Comparison of ENCODE assay signal across 8 cellular contexts in genomic region chr19:45340232-45340898, GRCh38. TPM values are rescaled to one million over a fixed set of nuclear protein-coding genes. Genes with fewer than 3 reads are reported as not detected.
DNase-seq lines count a peak whose midpoint lies in the region; ATAC-seq and TF ChIP-seq lines count a peak whose summit lies in the region.

Gene KLC3, plus strand, starts transcription at chr19:45340750. Its CDS starts 4,792 bp downstream, at chr19:45345542.

- ATAC-seq in aorta (ENCODE audit: low FRiP score) = no peak

- no peaks in the 10 kb centered on the region for H3K36me3 Mint-ChIP-seq in endodermal cell (ENCODE audit: low read depth)

- H3K9me3 ChIP-seq in endodermal cell (ENCODE audit: control insufficient read depth, low read length) (no peaks in the 10 kb centered on the region), osteoblast (ENCODE audit: low read depth, low read length) (no peaks in the 10 kb centered on the region), aorta (ENCODE audit: control insufficient read depth, low read length) (no peaks in the 10 kb centered on the region), ascending aorta (no peaks in the 10 kb centered on the region)

- 13 to 23% methylated on average over 33 to 50 of the region's 50 CpGs for WGBS in endodermal cell (ENCODE audit: insufficient coverage in 1 of 2, insufficient read length in 1 of 2), 2 experiments
- 10 to 11% methylated on average over 48 to 50 of the region's 50 CpGs for WGBS in aorta, 2 donors

- H3K9ac ChIP-seq in endodermal cell (ENCODE audit: extremely low read depth, low read length, poor library complexity, severe bottlenecking) = peak within 1 kb of the TSS; percentile 25

- H3K4me2 ChIP-seq in osteoblast (ENCODE audit: insufficient read depth, low read length) = peak within 1 kb of the TSS; percentile 30

- H3K4me1 ChIP-seq in endodermal cell (ENCODE audit: control insufficient read depth, insufficient read depth, low read length) (no peaks in the 10 kb centered on the region), osteoblast (ENCODE audit: insufficient read depth, low read length) (peaks cover 5% of the 10 kb centered on the region), aorta (ENCODE audit: control insufficient read depth in 1 of 2, insufficient read depth in 2 of 2, low read length in 2 of 2) (no peaks in the 10 kb centered on the region), ascending aorta (peaks cover 2 to 5% of the 10 kb centered on the region in 2 donors)

- H3K4me3 Mint-ChIP-seq in endodermal cell = no peak within 1 kb of the TSS

- H3K4me3 ChIP-seq in endodermal cell (ENCODE audit: low read length) (peak within 1 kb of the TSS; percentile 70), osteoblast (ENCODE audit: insufficient read depth, low read length) (peak within 1 kb of the TSS; percentile 42), aorta (ENCODE audit: low read length in 2 of 2) (no peak within 1 kb of the TSS), ascending aorta (peak within 1 kb of the TSS in 1 of 2 donors; percentile 33)

- TF ChIP-seq CTCF in endodermal cell (conservative IDR thresholded peaks at IDR 0.05) (no peak), osteoblast (IDR thresholded peaks at IDR 0.05; ENCODE audit: extremely low read depth, low read depth, low read length) (no peak), ascending aorta (IDR thresholded peaks at IDR 0.05) (no peak)

- H4K20me1 ChIP-seq in osteoblast (ENCODE audit: insufficient read depth, low read length) = no peaks in the 10 kb centered on the region

- no peaks in the 10 kb centered on the region for H3K9me3 Mint-ChIP-seq in endodermal cell

- peaks cover 20% of the 10 kb centered on the region for H3K27me3 ChIP-seq in endodermal cell (ENCODE audit: control insufficient read depth, insufficient read depth, low read length, poor library complexity, severe bottlenecking)
- H3K27me3 ChIP-seq in osteoblast (ENCODE audit: insufficient read depth, low read length) = peaks cover 15% of the 10 kb centered on the region
- no peaks in the 10 kb centered on the region for H3K27me3 ChIP-seq in aorta (ENCODE audit: control insufficient read depth in 1 of 2, insufficient read depth in 2 of 2, low read length in 1 of 2)
- peaks cover 19% of the 10 kb centered on the region for H3K27me3 ChIP-seq in ascending aorta

- peaks cover 13% of the 10 kb centered on the region for H3K27me3 Mint-ChIP-seq in endodermal cell (ENCODE audit: insufficient read depth)

- peak; percentile 50 for DNase-seq in NCI-H1436 (lab: John Stamatoyannopoulos, UW)
- no peak for DNase-seq in NCI-H1436 treated with DMSO at 0.1 percent for 48 hours (lab: John Stamatoyannopoulos, UW)
- DNase-seq in activated CD4-positive, CD25-positive, alpha-beta regulatory T cell treated with anti-CD3 and anti-CD28 coated beads, Interleukin-2, amount 50 U/mL, for 72 hours = peak; percentile 48
- peak; percentile 90 for DNase-seq in endodermal cell
- DNase-seq in osteoblast (ENCODE audit: insufficient read length, low spot score, missing footprints) = peak; percentile 83
- DNase-seq in aorta = no peak
- no peak for DNase-seq in foreskin melanocyte
- DNase-seq in ascending aorta (ENCODE audit: low spot score in 2 of 2) = no peak

- H3K79me2 ChIP-seq in osteoblast (ENCODE audit: insufficient read depth, low read length) = no peaks in the 10 kb centered on the region

- H3K27ac ChIP-seq in endodermal cell (ENCODE audit: low read depth, low read length) (no peak within 1 kb of the TSS), osteoblast (ENCODE audit: low read depth, low read length) (no peak within 1 kb of the TSS), aorta (ENCODE audit: low read depth in 1 of 2, low read length in 2 of 2) (no peak within 1 kb of the TSS), ascending aorta (no peak within 1 kb of the TSS)

- no peaks in the 10 kb centered on the region for H3K36me3 ChIP-seq in endodermal cell (ENCODE audit: control insufficient read depth, insufficient read depth, low read length)
- H3K36me3 ChIP-seq in osteoblast (ENCODE audit: insufficient read depth, low read length) = no peaks in the 10 kb centered on the region
- H3K36me3 ChIP-seq in aorta (ENCODE audit: control insufficient read depth in 1 of 2, insufficient read depth in 2 of 2, low read length in 1 of 2) = no peaks in the 10 kb centered on the region
- no peaks in the 10 kb centered on the region for H3K36me3 ChIP-seq in ascending aorta

- H3K4me1 Mint-ChIP-seq in endodermal cell = peaks cover 4% of the 10 kb centered on the region

- no peak within 1 kb of the TSS for H2AFZ ChIP-seq in osteoblast (ENCODE audit: low read length)

- no peak within 1 kb of the TSS for H3K27ac Mint-ChIP-seq in endodermal cell

- intact Hi-C loops in aorta (cut with DNase I) = no loop called here
- intact Hi-C loops in ascending aorta (cut with DNase I) = no loop called here

RNA-seq across cellular contexts. Expression of gene KLC3, which starts in this region (rescaled TPM):
- 1 to 10 TPM; 3.6 to 4.8 TPM for total RNA-seq in endodermal cell
- polyA plus RNA-seq in endodermal cell (2013, experiment 1 of 2) = 0.39 TPM
- polyA plus RNA-seq in endodermal cell (2013, experiment 2 of 2) = 0.62 TPM
- total RNA-seq in osteoblast = 0.29 and 0.72 TPM in 2 replicates
- not detected for total RNA-seq in aorta
- not detected for polyA plus RNA-seq in aorta
- total RNA-seq in ascending aorta = not detected

Comparison
In these comparisons a context has a peak if more than half of its experiments do, and no peak if none do; other contexts are left out.
1. DNase-seq: peak in NCI-H1436 (single experiment), activated CD4-positive, CD25-positive, alpha-beta regulatory T cell treated with anti-CD3 and anti-CD28 coated beads, Interleukin-2, amount 50 U/mL, for 72 hours (single experiment) and endodermal cell (single experiment); none in NCI-H1436 treated with DMSO at 0.1 percent for 48 hours (single experiment), aorta (0 of 2), foreskin melanocyte (single experiment) and ascending aorta (0 of 2).
2. Peak in DNase-seq, H3K4me3 ChIP-seq and H3K4me2 ChIP-seq in osteoblast; RNA of the gene not detected or under 1 TPM.